In genomic region chr2:219539926-219540678, GRCh38 we compare ENCODE assay signal across 1 cellular context.
TF ChIP-seq lines count a peak whose summit lies in the region.

No MANE protein-coding gene starts in this region.

TF ChIP-seq in HepG2, 621 proteins besides CTCF, POLR2A, EP300 and RAD21:
- TF ChIP-seq NAIF1 (CRISPR knock-in tag; IDR thresholded peaks at IDR 0.05; ENCODE audit: borderline replicate concordance) = no peak
- 0 out of 2 replicates have a peak, but pooled peaks have one; percentile 26 for TF ChIP-seq HNRNPL (IDR thresholded peaks at IDR 0.05; ENCODE audit: low read depth, low read length)
- TF ChIP-seq ZNF280B (CRISPR knock-in tag; IDR thresholded peaks at IDR 0.05; ENCODE audit: borderline replicate concordance) = peak; percentile 65; the same call in 1 of the 2 replicates
- TF ChIP-seq PHF21A (CRISPR knock-in tag; IDR thresholded peaks at IDR 0.05) = no peak
- TF ChIP-seq ZBTB25 (CRISPR knock-in tag; IDR thresholded peaks at IDR 0.05) = no peak
- peak; percentile 89 for TF ChIP-seq AGO2 (optimal IDR thresholded peaks at IDR 0.05; ENCODE audit: low read depth, low read length)
- no peak for TF ChIP-seq CEBPG (CRISPR knock-in tag; IDR thresholded peaks at IDR 0.05)
- TF ChIP-seq TEAD2 (CRISPR knock-in tag; IDR thresholded peaks at IDR 0.05) = no peak
- no peak for TF ChIP-seq HNRNPLL (IDR thresholded peaks at IDR 0.05; ENCODE audit: low read depth, low read length, poor library complexity, severe bottlenecking)
- no peak for TF ChIP-seq HMGXB4 (CRISPR knock-in tag; IDR thresholded peaks at IDR 0.05; ENCODE audit: borderline replicate concordance in 1 of 2, low read depth in 1 of 2)
- TF ChIP-seq ZNF33A (CRISPR knock-in tag; IDR thresholded peaks at IDR 0.05; ENCODE audit: borderline replicate concordance) = no peak
- TF ChIP-seq ZFX (CRISPR knock-in tag; IDR thresholded peaks at IDR 0.05; ENCODE audit: low read depth) = 0 out of 2 replicates have a peak, but pooled peaks have one; percentile 28
- peak; percentile 77 for TF ChIP-seq RBFOX2 (IDR thresholded peaks at IDR 0.05; ENCODE audit: low read depth, low read length)
- TF ChIP-seq ZNF749 (CRISPR knock-in tag; IDR thresholded peaks at IDR 0.05; ENCODE audit: borderline replicate concordance) = peak; percentile 25; the same call in 1 of the 2 replicates
- peak; percentile 27; the same call in 1 of the 2 replicates for TF ChIP-seq NR0B2 (CRISPR knock-in tag; IDR thresholded peaks at IDR 0.05)
- TF ChIP-seq SRSF4 (IDR thresholded peaks at IDR 0.05; ENCODE audit: low read depth, low read length, poor library complexity, severe bottlenecking) = no peak
- TF ChIP-seq SMARCC2 (IDR thresholded peaks at IDR 0.05) = no peak
- peak; percentile 79 for TF ChIP-seq ZBTB38 (CRISPR knock-in tag; IDR thresholded peaks at IDR 0.05)
- TF ChIP-seq ZNF891 (CRISPR knock-in tag; IDR thresholded peaks at IDR 0.05) = 0 out of 2 replicates have a peak, but pooled peaks have one; percentile 46
- TF ChIP-seq TCF7L2 (IDR thresholded peaks at IDR 0.05; ENCODE audit: low read depth, low read length) = no peak
- no peak for TF ChIP-seq ZNF136 (CRISPR knock-in tag; IDR thresholded peaks at IDR 0.05; ENCODE audit: low read depth)
- TF ChIP-seq AKNA (CRISPR knock-in tag; IDR thresholded peaks at IDR 0.05; ENCODE audit: borderline replicate concordance) = no peak
- TF ChIP-seq ZNF563 (CRISPR knock-in tag; IDR thresholded peaks at IDR 0.05) = no peak; the same call in 1 of the 2 replicates
- TF ChIP-seq GABPB1 (CRISPR knock-in tag; IDR thresholded peaks at IDR 0.05) = 0 out of 2 replicates have a peak, but pooled peaks have one; percentile 5
- TF ChIP-seq SALL1 (CRISPR knock-in tag; IDR thresholded peaks at IDR 0.05) = no peak
- TF ChIP-seq ZNF407 (CRISPR knock-in tag; IDR thresholded peaks at IDR 0.05; ENCODE audit: not compliant biosample characterization) = no peak
- TF ChIP-seq NFKB2 (CRISPR knock-in tag; IDR thresholded peaks at IDR 0.05; ENCODE audit: borderline replicate concordance) = 0 out of 2 replicates have a peak, but pooled peaks have one; percentile 5
TF ChIP-seq in HepG2: peak in this region for 11.
